Comparison of ENCODE assay signal across 1 cellular context in the genomic region with DNA sequence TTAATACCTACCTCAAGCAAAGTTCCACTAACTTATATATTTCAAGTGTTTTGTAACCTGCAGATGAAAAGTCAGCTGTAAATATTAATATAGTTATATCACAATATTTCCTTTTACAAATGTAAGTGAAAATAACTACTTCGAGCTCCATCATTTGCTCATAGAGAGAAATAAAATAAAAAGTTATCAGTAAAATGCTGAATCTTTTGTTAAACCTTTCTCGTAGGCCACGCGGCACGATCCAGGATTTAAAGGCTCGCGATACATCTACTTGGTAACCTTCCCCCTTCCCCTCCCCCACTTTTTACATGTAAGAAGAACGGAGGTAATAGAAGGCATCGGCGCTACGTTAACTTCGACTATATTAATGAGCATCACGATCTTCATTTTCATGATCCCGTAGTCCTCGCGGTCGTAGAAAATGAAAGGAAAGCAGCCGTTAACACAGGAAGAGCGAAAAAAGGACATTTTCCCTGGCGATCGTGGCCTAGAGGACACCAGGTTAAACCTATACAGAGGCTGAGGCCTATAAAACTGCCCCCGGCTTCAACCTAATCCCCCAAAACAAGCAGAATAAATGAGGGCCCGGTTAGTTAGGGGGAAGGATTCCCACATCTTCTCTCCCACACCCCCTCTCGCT.
TF ChIP-seq lines count a peak whose summit lies in the region.

No MANE protein-coding gene starts in this region.

TF ChIP-seq in HEK293, 187 proteins besides CTCF, POLR2A, EP300 and RAD21 (continued from another document and continues in another):
- TF ChIP-seq ZNF692 (tag by site-specific recombination; IDR thresholded peaks at IDR 0.05) (no peak), ZNF776 (tag by site-specific recombination; IDR thresholded peaks at IDR 0.05; ENCODE audit: borderline replicate concordance) (no peak), REST (tag by site-specific recombination; IDR thresholded peaks at IDR 0.05) (0 out of 2 replicates have a peak, but pooled peaks have one; percentile 41), YY2 (tag by site-specific recombination; IDR thresholded peaks at IDR 0.05) (no peak), ZNF335 (tag by site-specific recombination; conservative IDR thresholded peaks at IDR 0.05) (no peak), ZNF629 (tag by site-specific recombination; IDR thresholded peaks at IDR 0.05) (0 out of 2 replicates have a peak, but pooled peaks have one; percentile 14), ZBTB6 (tag by site-specific recombination; IDR thresholded peaks at IDR 0.05) (no peak), ZNF157 (tag by site-specific recombination; IDR thresholded peaks at IDR 0.05) (no peak), ZNF280D (tag by site-specific recombination; IDR thresholded peaks at IDR 0.05) (no peak), ZNF660 (tag by site-specific recombination; IDR thresholded peaks at IDR 0.05) (0 out of 2 replicates have a peak, but pooled peaks have one; percentile 31), YY1 (tag by site-specific recombination; IDR thresholded peaks at IDR 0.05) (no peak), ZNF792 (tag by site-specific recombination; IDR thresholded peaks at IDR 0.05) (no peak), ZNF354C (tag by site-specific recombination; IDR thresholded peaks at IDR 0.05; ENCODE audit: borderline replicate concordance, low read depth) (no peak), ZNF280C (tag by site-specific recombination; IDR thresholded peaks at IDR 0.05) (no peak), ZNF585B (tag by site-specific recombination; IDR thresholded peaks at IDR 0.05) (no peak), ZNF571 (tag by site-specific recombination; IDR thresholded peaks at IDR 0.05) (no peak), ZNF747 (tag by site-specific recombination; IDR thresholded peaks at IDR 0.05) (no peak), ZNF426 (tag by site-specific recombination; IDR thresholded peaks at IDR 0.05) (peak; percentile 8), ZNF830 (tag by site-specific recombination; IDR thresholded peaks at IDR 0.05; ENCODE audit: low read depth) (no peak), ZFP3 (tag by site-specific recombination; IDR thresholded peaks at IDR 0.05; ENCODE audit: low read depth) (no peak), ZNF211 (tag by site-specific recombination; IDR thresholded peaks at IDR 0.05; ENCODE audit: low read depth) (no peak), ZNF791 (tag by site-specific recombination; IDR thresholded peaks at IDR 0.05) (no peak), ZSCAN23 (tag by site-specific recombination; IDR thresholded peaks at IDR 0.05) (no peak), ZNF488 (tag by site-specific recombination; IDR thresholded peaks at IDR 0.05) (no peak), ZNF621 (tag by site-specific recombination; IDR thresholded peaks at IDR 0.05) (no peak), ZNF558 (tag by site-specific recombination; IDR thresholded peaks at IDR 0.05) (no peak), KLF16 (tag by site-specific recombination; IDR thresholded peaks at IDR 0.05) (no peak; the same call in 1 of the 2 replicates), ZIC2 (tag by site-specific recombination; IDR thresholded peaks at IDR 0.05) (no peak), SP3 (tag by site-specific recombination; IDR thresholded peaks at IDR 0.05) (no peak), INSM2 (tag by site-specific recombination; IDR thresholded peaks at IDR 0.05) (no peak), ZSCAN30 (tag by site-specific recombination; IDR thresholded peaks at IDR 0.05) (no peak), ZBTB10 (tag by site-specific recombination; IDR thresholded peaks at IDR 0.05) (0 out of 2 replicates have a peak, but pooled peaks have one; percentile 16)
- TF ChIP-seq, protein P1, sequence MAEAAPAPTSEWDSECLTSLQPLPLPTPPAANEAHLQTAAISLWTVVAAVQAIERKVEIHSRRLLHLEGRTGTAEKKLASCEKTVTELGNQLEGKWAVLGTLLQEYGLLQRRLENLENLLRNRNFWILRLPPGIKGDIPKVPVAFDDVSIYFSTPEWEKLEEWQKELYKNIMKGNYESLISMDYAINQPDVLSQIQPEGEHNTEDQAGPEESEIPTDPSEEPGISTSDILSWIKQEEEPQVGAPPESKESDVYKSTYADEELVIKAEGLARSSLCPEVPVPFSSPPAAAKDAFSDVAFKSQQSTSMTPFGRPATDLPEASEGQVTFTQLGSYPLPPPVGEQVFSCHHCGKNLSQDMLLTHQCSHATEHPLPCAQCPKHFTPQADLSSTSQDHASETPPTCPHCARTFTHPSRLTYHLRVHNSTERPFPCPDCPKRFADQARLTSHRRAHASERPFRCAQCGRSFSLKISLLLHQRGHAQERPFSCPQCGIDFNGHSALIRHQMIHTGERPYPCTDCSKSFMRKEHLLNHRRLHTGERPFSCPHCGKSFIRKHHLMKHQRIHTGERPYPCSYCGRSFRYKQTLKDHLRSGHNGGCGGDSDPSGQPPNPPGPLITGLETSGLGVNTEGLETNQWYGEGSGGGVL (tag by site-specific recombination; IDR thresholded peaks at IDR 0.05), result no peak
